24 cellular contexts compared by ENCODE assay signal in genomic region chr7:74287303-74288033, GRCh38. TPM values are rescaled to one million over a fixed set of nuclear protein-coding genes. Genes with fewer than 3 reads are reported as not detected.
A peak's percentile ranks its signal among the peaks of the same experiment; 100 is the strongest.
DNase-seq lines count a peak whose midpoint lies in the region; ATAC-seq and TF ChIP-seq lines count a peak whose summit lies in the region.
"Had no signal": no experiment of that assay in that cellular context is flagged by ENCODE, and none has a peak within 500 bp of the region (broad histone marks: within the 10 kb centered on the region; RNA-seq: fewer than 3 reads in every experiment).

No MANE protein-coding gene starts in this region.

- CTCF ChIA-PET in activated CD4-positive, alpha-beta T cell treated with anti-CD3 and anti-CD28 coated beads, Interleukin-2, amount 10 ng/mL, durations not matched to agents 7 days and 5 days (lab: Charles Lee), result interaction anchor here (1.1 to 3.6 kb wide), 3 partner anchors 8 to 81 kb away, joined by 3 to 12 read pairs (median 5); no protein-coding TSS in a partner anchor

- peaks cover 43 to 67% (median 49%) of the 10 kb centered on the region in 4 donors for H3K4me1 ChIP-seq in stomach

- H3K4me3 Mint-ChIP-seq in activated CD4-positive, alpha-beta T cell treated with anti-CD3 and anti-CD28 coated beads, Interleukin-2, amount 10 ng/mL, durations not matched to agents 7 days and 5 days, result no peak overlapping the region
- H3K4me3 Mint-ChIP-seq in activated naive CD8-positive, alpha-beta T cell treated with anti-CD3 and anti-CD28 coated beads, Interleukin-2, amount 50 U/mL, for 24 hours, result peak overlapping the region; percentile 75
- peak overlapping the region; percentile 87 for H3K4me3 Mint-ChIP-seq in mesothelial cell of epicardium

- POLR2A ChIA-PET in activated CD4-positive, alpha-beta T cell treated with anti-CD3 and anti-CD28 coated beads, Interleukin-2, amount 10 ng/mL, durations not matched to agents 7 days and 5 days (lab: Charles Lee), result no interaction called here

- no peaks in the 10 kb centered on the region for H3K9me3 ChIP-seq in stomach
- H3K9me3 ChIP-seq: gastroesophageal sphincter, thoracic aorta had no signal

- H3K36me3 Mint-ChIP-seq in activated CD4-positive, alpha-beta T cell treated with anti-CD3 and anti-CD28 coated beads, Interleukin-2, amount 10 ng/mL, durations not matched to agents 7 days and 5 days (ENCODE audit: low read depth), result no peaks in the 10 kb centered on the region
- H3K36me3 Mint-ChIP-seq in activated naive CD8-positive, alpha-beta T cell treated with anti-CD3 and anti-CD28 coated beads, Interleukin-2, amount 50 U/mL, for 24 hours (ENCODE audit: low read depth), result no peaks in the 10 kb centered on the region
- H3K36me3 Mint-ChIP-seq in mesothelial cell of epicardium, result no peaks in the 10 kb centered on the region

- DNase-seq in activated CD4-positive, alpha-beta T cell treated with anti-CD3 and anti-CD28 coated beads, Interleukin-2, amount 10 ng/mL, durations not matched to agents 7 days and 5 days, result no peak
- no peak for DNase-seq in activated CD4-positive, alpha-beta T cell treated with anti-CD3 and anti-CD28 coated beads for 4 hours
- DNase-seq in activated naive CD8-positive, alpha-beta T cell treated with anti-CD3 and anti-CD28 coated beads, Interleukin-2, amount 50 U/mL, for 24 hours, result no peak
- no peak for DNase-seq in mesothelial cell of epicardium (ENCODE audit: low spot score in 2 of 2, unreplicated experiment in 2 of 2)
- DNase-seq in stomach, result no peak
- no peak for DNase-seq in DMS114 treated with DMSO at 0.1 percent for 48 hours (lab: John Stamatoyannopoulos, UW; ENCODE audit: unreplicated experiment)
- DNase-seq: 8988T; DMS79 treated with DMSO at 0.1 percent for 48 hours; H9; Karpas-422; NCI-H1092 treated with DMSO at 0.1 percent for 48 hours; NCI-H2107; NCI-H524 treated with DMSO at 0.1 percent for 48 hours; posterior cingulate gyrus; SIG-M5; stimulated activated CD4-positive, alpha-beta T cell treated with anti-CD3 and anti-CD28 coated beads, Interleukin-4, amount 100 ng/mL, for 4 hours had no signal

- H3K27me3 ChIP-seq in stomach, result peaks cover 0 to 10% (median 0%) of the 10 kb centered on the region in 3 donors
- H3K27me3 ChIP-seq: gastroesophageal sphincter had no signal

- intact Hi-C loops in stomach (cut with DNase I; ENCODE audit: low total_unique reads), result no loop called here

- 55 to 74% (median 63%) methylated on average over 7 of the region's 7 CpGs for WGBS in stomach, 5 donors

- H3K4me3 ChIP-seq in stomach, result no peak overlapping the region
- H3K4me3 ChIP-seq: gastroesophageal sphincter, skin epidermis had no signal

- peaks cover 14% of the 10 kb centered on the region for H3K4me1 Mint-ChIP-seq in activated CD4-positive, alpha-beta T cell treated with anti-CD3 and anti-CD28 coated beads, Interleukin-2, amount 10 ng/mL, durations not matched to agents 7 days and 5 days
- H3K4me1 Mint-ChIP-seq in activated naive CD8-positive, alpha-beta T cell treated with anti-CD3 and anti-CD28 coated beads, Interleukin-2, amount 50 U/mL, for 24 hours, result peaks cover 29% of the 10 kb centered on the region
- peaks cover 16% of the 10 kb centered on the region for H3K4me1 Mint-ChIP-seq in mesothelial cell of epicardium

- no peak for TF ChIP-seq CTCF in mesothelial cell of epicardium (IDR thresholded peaks at IDR 0.05; ENCODE audit: unreplicated experiment)
- no peak for TF ChIP-seq CTCF in stomach (IDR thresholded peaks at IDR 0.05)

- H3K27ac ChIP-seq in stomach, result peak overlapping the region in 4 of 5 donors; percentile 5 to 90 (median 8)
- H3K27ac ChIP-seq: thoracic aorta had no signal

- no peaks in the 10 kb centered on the region for H3K36me3 ChIP-seq in stomach
- H3K36me3 ChIP-seq: gastroesophageal sphincter, thoracic aorta had no signal

- TF ChIP-seq EP300 in stomach (IDR thresholded peaks at IDR 0.05), result no peak

- no peaks in the 10 kb centered on the region for H3K9me3 Mint-ChIP-seq in activated CD4-positive, alpha-beta T cell treated with anti-CD3 and anti-CD28 coated beads, Interleukin-2, amount 10 ng/mL, durations not matched to agents 7 days and 5 days
- H3K9me3 Mint-ChIP-seq in activated naive CD8-positive, alpha-beta T cell treated with anti-CD3 and anti-CD28 coated beads, Interleukin-2, amount 50 U/mL, for 24 hours, result no peaks in the 10 kb centered on the region
- no peaks in the 10 kb centered on the region for H3K9me3 Mint-ChIP-seq in mesothelial cell of epicardium
- H3K9me3 Mint-ChIP-seq: H9 had no signal

- no peak for ATAC-seq in activated naive CD8-positive, alpha-beta T cell treated with anti-CD3 and anti-CD28 coated beads, Interleukin-2, amount 50 U/mL, for 24 hours
- ATAC-seq in HG02840 (IDR thresholded peaks at IDR 0.05; ENCODE audit: low FRiP score, unreplicated experiment) (no peak), HG02970 (IDR thresholded peaks at IDR 0.05; ENCODE audit: low FRiP score, unreplicated experiment) (no peak)
- ATAC-seq: activated CD4-positive, CD25-positive, alpha-beta regulatory T cell treated with anti-CD3 and anti-CD28 coated beads, Interleukin-2, amount 50 U/mL, for 24 hours; esophagus mucosa; gastroesophageal sphincter; left lobe of liver had no signal

- no peak for TF ChIP-seq POLR2A in stomach (IDR thresholded peaks at IDR 0.05)

- peaks cover 31% of the 10 kb centered on the region for H3K27me3 Mint-ChIP-seq in activated CD4-positive, alpha-beta T cell treated with anti-CD3 and anti-CD28 coated beads, Interleukin-2, amount 10 ng/mL, durations not matched to agents 7 days and 5 days
- peaks cover 30% of the 10 kb centered on the region for H3K27me3 Mint-ChIP-seq in activated naive CD8-positive, alpha-beta T cell treated with anti-CD3 and anti-CD28 coated beads, Interleukin-2, amount 50 U/mL, for 24 hours
- H3K27me3 Mint-ChIP-seq in mesothelial cell of epicardium (ENCODE audit: low read depth), result peaks cover 2% of the 10 kb centered on the region

- peak overlapping the region; percentile 46 for H3K27ac Mint-ChIP-seq in activated CD4-positive, alpha-beta T cell treated with anti-CD3 and anti-CD28 coated beads, Interleukin-2, amount 10 ng/mL, durations not matched to agents 7 days and 5 days
- H3K27ac Mint-ChIP-seq in activated naive CD8-positive, alpha-beta T cell treated with anti-CD3 and anti-CD28 coated beads, Interleukin-2, amount 50 U/mL, for 24 hours, result no peak overlapping the region
- H3K27ac Mint-ChIP-seq in mesothelial cell of epicardium, result no peak overlapping the region

RNA-seq across cellular contexts. Expression of gene CLIP2, which starts 1.7 kb away (rescaled TPM):
- under 1 TPM; 0.72 to 0.89 TPM for total RNA-seq in activated CD4-positive, alpha-beta T cell treated with anti-CD3 and anti-CD28 coated beads, Interleukin-2, amount 10 ng/mL, durations not matched to agents 7 days and 5 days
- total RNA-seq in mesothelial cell of epicardium, result 34.1 to 40.8 TPM (median 40.2 TPM) in 3 replicates
- total RNA-seq in stomach, result 100 to 1,000 TPM in 1 of 5 donors, 10 to 100 TPM in 4; 20.7 to 485 (median 24.5) TPM
- polyA plus RNA-seq in stomach, result 10 to 100 TPM in 2 of 3 donors, 1 to 10 TPM in 1; 4.5 to 24.1 (median 10.5) TPM

RNA-seq across cellular contexts. Expression of gene RFC2, which starts 33.3 kb away (rescaled TPM):
- total RNA-seq in activated CD4-positive, alpha-beta T cell treated with anti-CD3 and anti-CD28 coated beads, Interleukin-2, amount 10 ng/mL, durations not matched to agents 7 days and 5 days, result 10 to 100 TPM; 52.2 to 62.9 TPM
- total RNA-seq in mesothelial cell of epicardium, result 25.8 to 30.0 TPM (median 25.8 TPM) in 3 replicates
- total RNA-seq in stomach, result 10 to 100 TPM in 4 of 5 donors, 1 to 10 TPM in 1; 7.7 to 39.1 (median 18.2) TPM
- polyA plus RNA-seq in stomach, result 10 to 100 TPM; 22.0 to 27.8 (median 24.0) TPM

Comparison
In these comparisons a context has a peak if more than half of its experiments do, and no peak if none do; other contexts are left out.
1. RNA of gene CLIP2, which starts 1.7 kb away (total RNA-seq): 34.1 to 40.8 TPM in mesothelial cell of epicardium and 20.7 to 485 TPM in stomach; 0.72 to 0.89 TPM in activated CD4-positive, alpha-beta T cell treated with anti-CD3 and anti-CD28 coated beads, Interleukin-2, amount 10 ng/mL, durations not matched to agents 7 days and 5 days; every median in the first group is over 10 times any median in the second.